In genomic region chr16:88864099-88864498, GRCh38 we compare ENCODE assay signal across 14 cellular contexts.
DNase-seq lines count a peak whose midpoint lies in the region; ATAC-seq lines count a peak whose summit lies in the region.
"Had no signal": no experiment of that assay in that cellular context is flagged by ENCODE, and none has a peak within 500 bp of the region (broad histone marks: within the 10 kb centered on the region; RNA-seq: fewer than 3 reads in every experiment).

No MANE protein-coding gene starts in this region.

- H3K4me2 ChIP-seq in BLaER1: peak overlapping the region; percentile 53
- H3K4me2 ChIP-seq in BLaER1 treated with 17β-estradiol and CSF1 and Interleukin-3, amounts not matched to agents 10 nM and 100 nM: peak overlapping the region in 8 of 11 experiments; percentile 23 to 64 (median 52); a peak in 12 of 22 replicates

- H3K4me3 ChIP-seq in BLaER1 (no peak overlapping the region), NT2/D1 (ENCODE audit: insufficient read length, low read depth) (no peak overlapping the region)
- H3K4me3 ChIP-seq in BLaER1 treated with 17β-estradiol and CSF1 and Interleukin-3, amounts not matched to agents 10 nM and 100 nM: no peak overlapping the region
- H3K4me3 ChIP-seq: HAP-1 had no signal

- H3K4me3 Mint-ChIP-seq in stimulated activated memory B cell treated with anti-CD40 and anti-IgM and Interleukin-4, amounts not matched to agents 10 μg/mL and 1 μg/mL and 100 μg/mL, for 72 hours: no peak overlapping the region
- H3K4me3 Mint-ChIP-seq: CD14-positive monocyte; CD4-positive, alpha-beta T cell; CD8-positive, alpha-beta memory T cell had no signal

- H3K4me1 ChIP-seq in BLaER1: peaks cover 81% of the 10 kb centered on the region
- peaks cover 18 to 87% (median 74%) of the 10 kb centered on the region in 10 experiments for H3K4me1 ChIP-seq in BLaER1 treated with 17β-estradiol and CSF1 and Interleukin-3, amounts not matched to agents 10 nM and 100 nM
- H3K4me1 ChIP-seq in NT2/D1 (ENCODE audit: insufficient read depth, insufficient read length): peaks cover 17% of the 10 kb centered on the region
- H3K4me1 ChIP-seq: HAP-1 had no signal

- peaks cover 34% of the 10 kb centered on the region for H3K36me3 ChIP-seq in BLaER1
- H3K36me3 ChIP-seq in BLaER1 treated with 17β-estradiol and CSF1 and Interleukin-3, amounts not matched to agents 10 nM and 100 nM: peaks cover 25 to 40% (median 33%) of the 10 kb centered on the region in 11 experiments
- peaks cover 44% of the 10 kb centered on the region for H3K36me3 ChIP-seq in NT2/D1 (ENCODE audit: insufficient read depth, insufficient read length, low read length)

- peak; percentile 25 for ATAC-seq in stimulated activated memory B cell treated with anti-CD40 and anti-IgM and Interleukin-4, amounts not matched to agents 10 μg/mL and 1 μg/mL and 100 μg/mL, for 72 hours

- H3K27ac ChIP-seq in BLaER1: no peak overlapping the region
- peak overlapping the region in 4 of 11 experiments; percentile 21 to 97 (median 40); a peak in 5 of 22 replicates for H3K27ac ChIP-seq in BLaER1 treated with 17β-estradiol and CSF1 and Interleukin-3, amounts not matched to agents 10 nM and 100 nM
- H3K27ac ChIP-seq in substantia nigra (ENCODE audit: low read depth, low read length, poor library complexity, severe bottlenecking): no peak overlapping the region

- peaks cover 32% of the 10 kb centered on the region for H4K20me1 ChIP-seq in BLaER1
- H4K20me1 ChIP-seq in BLaER1 treated with 17β-estradiol and CSF1 and Interleukin-3, amounts not matched to agents 10 nM and 100 nM: peaks cover 0 to 63% (median 6%) of the 10 kb centered on the region in 11 experiments; a peak in 12 of 22 replicates

- H3K9me3 Mint-ChIP-seq in stimulated activated memory B cell treated with anti-CD40 and anti-IgM and Interleukin-4, amounts not matched to agents 10 μg/mL and 1 μg/mL and 100 μg/mL, for 72 hours: no peaks in the 10 kb centered on the region
- H3K9me3 Mint-ChIP-seq: CD4-positive, alpha-beta T cell; CD8-positive, alpha-beta memory T cell had no signal

- H3K27me3 ChIP-seq in BLaER1: peaks cover 6% of the 10 kb centered on the region
- H3K27me3 ChIP-seq in BLaER1 treated with 17β-estradiol and CSF1 and Interleukin-3, amounts not matched to agents 10 nM and 100 nM: peaks cover 0 to 11% (median 5%) of the 10 kb centered on the region in 11 experiments; a peak in 13 of 22 replicates
- no peaks in the 10 kb centered on the region for H3K27me3 ChIP-seq in NT2/D1 (ENCODE audit: insufficient read depth, insufficient read length)

- H3K27me3 Mint-ChIP-seq in stimulated activated memory B cell treated with anti-CD40 and anti-IgM and Interleukin-4, amounts not matched to agents 10 μg/mL and 1 μg/mL and 100 μg/mL, for 72 hours: peaks cover 33% of the 10 kb centered on the region
- H3K27me3 Mint-ChIP-seq: CD4-positive, alpha-beta T cell had no signal

- DNase-seq in NT2/D1 (ENCODE audit: low read depth, low spot score) (no peak), KBM-7 (no peak), substantia nigra (lab: John Stamatoyannopoulos, UW) (no peak)
- DNase-seq: CD4-positive, alpha-beta T cell; CD8-positive, alpha-beta memory T cell; DMS 273 treated with DMSO at 0.1 percent for 48 hours; DMS79; GF-D8; GOT3 had no signal

- no peak overlapping the region for H3K9ac ChIP-seq in BLaER1
- H3K9ac ChIP-seq in BLaER1 treated with 17β-estradiol and CSF1 and Interleukin-3, amounts not matched to agents 10 nM and 100 nM: peak overlapping the region in 5 of 11 experiments; percentile 6 to 56 (median 31); a peak in 5 of 22 replicates
- peak overlapping the region; percentile 10 for H3K9ac ChIP-seq in NT2/D1 (ENCODE audit: insufficient read length, low read depth)

- no peaks in the 10 kb centered on the region for H3K9me3 ChIP-seq in BLaER1
- H3K9me3 ChIP-seq in BLaER1 treated with 17β-estradiol and CSF1 and Interleukin-3, amounts not matched to agents 10 nM and 100 nM (replicated peaks in 1 of 11): no peaks in the 10 kb centered on the region
- H3K9me3 ChIP-seq in NT2/D1 (ENCODE audit: insufficient read depth, low read length): no peaks in the 10 kb centered on the region
- H3K9me3 ChIP-seq: HAP-1 had no signal

- peaks cover 10% of the 10 kb centered on the region for H3K4me1 Mint-ChIP-seq in stimulated activated memory B cell treated with anti-CD40 and anti-IgM and Interleukin-4, amounts not matched to agents 10 μg/mL and 1 μg/mL and 100 μg/mL, for 72 hours

- H3K36me3 Mint-ChIP-seq in stimulated activated memory B cell treated with anti-CD40 and anti-IgM and Interleukin-4, amounts not matched to agents 10 μg/mL and 1 μg/mL and 100 μg/mL, for 72 hours: peaks cover 13% of the 10 kb centered on the region

- in situ Hi-C loops in KBM-7 (cut with MboI; ENCODE audit: low pct_unique_long_range_greater_than_20kb, low sequenced_read_pairs): no loop called here

- no peak overlapping the region for H3K27ac Mint-ChIP-seq in stimulated activated memory B cell treated with anti-CD40 and anti-IgM and Interleukin-4, amounts not matched to agents 10 μg/mL and 1 μg/mL and 100 μg/mL, for 72 hours
- H3K27ac Mint-ChIP-seq: CD14-positive monocyte; CD4-positive, alpha-beta T cell had no signal
